In genomic region chr7:36391436-36392198, GRCh38 we compare ENCODE assay signal across 8 cellular contexts. TPM values are rescaled to one million over a fixed set of nuclear protein-coding genes. Genes with fewer than 3 reads are reported as not detected.
DNase-seq lines count a peak whose midpoint lies in the region; ATAC-seq lines count a peak whose summit lies in the region.

No MANE protein-coding gene starts in this region.

- peak overlapping the region; percentile 87 for H3K4me3 Mint-ChIP-seq in activated naive CD8-positive, alpha-beta T cell
- H3K4me3 Mint-ChIP-seq in natural killer cell treated with Interleukin-12 subunit alpha and Interleukin-12 subunit beta and Interleukin-15 and Interleukin-18, amount 100 ng/mL, for 72 hours = peak overlapping the region; percentile 89

- H3K9me3 Mint-ChIP-seq in activated naive CD8-positive, alpha-beta T cell (ENCODE audit: low read depth) = no peaks in the 10 kb centered on the region
- no peaks in the 10 kb centered on the region for H3K9me3 Mint-ChIP-seq in natural killer cell treated with Interleukin-12 subunit alpha and Interleukin-12 subunit beta and Interleukin-15 and Interleukin-18, amount 100 ng/mL, for 72 hours

- no peaks in the 10 kb centered on the region for H3K36me3 Mint-ChIP-seq in activated naive CD8-positive, alpha-beta T cell
- H3K36me3 Mint-ChIP-seq in natural killer cell treated with Interleukin-12 subunit alpha and Interleukin-12 subunit beta and Interleukin-15 and Interleukin-18, amount 100 ng/mL, for 72 hours = no peaks in the 10 kb centered on the region

- peaks cover 24% of the 10 kb centered on the region for H3K4me1 Mint-ChIP-seq in activated naive CD8-positive, alpha-beta T cell (ENCODE audit: low read depth)
- peaks cover 18 to 22% of the 10 kb centered on the region in 2 donors for H3K4me1 Mint-ChIP-seq in natural killer cell treated with Interleukin-12 subunit alpha and Interleukin-12 subunit beta and Interleukin-15 and Interleukin-18, amount 100 ng/mL, for 72 hours (ENCODE audit: low read depth in 2 of 2)

- H3K27ac Mint-ChIP-seq in activated naive CD8-positive, alpha-beta T cell = no peak overlapping the region
- peak overlapping the region in 1 of 2 donors; percentile 53 for H3K27ac Mint-ChIP-seq in natural killer cell treated with Interleukin-12 subunit alpha and Interleukin-12 subunit beta and Interleukin-15 and Interleukin-18, amount 100 ng/mL, for 72 hours

- peaks cover 5% of the 10 kb centered on the region for H3K27me3 Mint-ChIP-seq in activated naive CD8-positive, alpha-beta T cell
- H3K27me3 Mint-ChIP-seq in natural killer cell treated with Interleukin-12 subunit alpha and Interleukin-12 subunit beta and Interleukin-15 and Interleukin-18, amount 100 ng/mL, for 72 hours = peaks cover 0 to 7% of the 10 kb centered on the region in 2 donors

- DNase-seq in NCI-H1092 treated with DMSO at 0.1 percent for 48 hours (lab: John Stamatoyannopoulos, UW) (peak; percentile 39), NCI-H1092 (lab: John Stamatoyannopoulos, UW) (no peak), pons (ENCODE audit: low spot score) (no peak), medulla oblongata (ENCODE audit: extremely low spot score) (no peak)
- peak; percentile 64 for DNase-seq in Jurkat, Clone E6-1 (ENCODE audit: low read depth, low spot score)
- DNase-seq in natural killer cell treated with Interleukin-12 subunit alpha and Interleukin-12 subunit beta and Interleukin-15 and Interleukin-18, amount 100 ng/mL, for 72 hours (ENCODE audit: low spot score) = no peak

- peak; percentile 41 for ATAC-seq in GM21367 (IDR thresholded peaks at IDR 0.05; ENCODE audit: unreplicated experiment)
- ATAC-seq in natural killer cell treated with Interleukin-12 subunit alpha and Interleukin-12 subunit beta and Interleukin-15 and Interleukin-18, amount 100 ng/mL, for 72 hours = peak in 1 of 2 donors; percentile 42

- H3K4me3 ChIP-seq in Jurkat, Clone E6-1 (ENCODE audit: low read length) = peak overlapping the region; percentile 86

RNA-seq across cellular contexts. Expression of gene ANLN, which starts 2.0 kb away (rescaled TPM):
- polyA plus RNA-seq in Jurkat, Clone E6-1 (2012; ENCODE audit: insufficient read depth, insufficient read length) = 36.5 TPM
- 10 to 100 TPM; 31.1 to 67.0 TPM for total RNA-seq in natural killer cell treated with Interleukin-12 subunit alpha and Interleukin-12 subunit beta and Interleukin-15 and Interleukin-18, amount 100 ng/mL, for 72 hours

Comparison
In these comparisons a context has a peak if more than half of its experiments do, and no peak if none do; other contexts are left out.
1. DNase-seq: peak in NCI-H1092 treated with DMSO at 0.1 percent for 48 hours (single experiment) and Jurkat, Clone E6-1 (single experiment); none in NCI-H1092 (single experiment), natural killer cell treated with Interleukin-12 subunit alpha and Interleukin-12 subunit beta and Interleukin-15 and Interleukin-18, amount 100 ng/mL, for 72 hours (single experiment), pons (single experiment) and medulla oblongata (single experiment).